In genomic region chr10:77604063-77604462, GRCh38 we compare ENCODE assay signal across 18 cellular contexts. TPM values are rescaled to one million over a fixed set of nuclear protein-coding genes. Genes with fewer than 3 reads are reported as not detected.
A peak's percentile ranks its signal among the peaks of the same experiment; 100 is the strongest.
DNase-seq lines count a peak whose midpoint lies in the region; ATAC-seq, FAIRE-seq and TF ChIP-seq lines count a peak whose summit lies in the region.
"Had no signal": no experiment of that assay in that cellular context is flagged by ENCODE, and none has a peak within 500 bp of the region (broad histone marks: within the 10 kb centered on the region; RNA-seq: fewer than 3 reads in every experiment).

No MANE protein-coding gene starts in this region.

- peak overlapping the region; percentile 46; the same call in 1 of the 2 replicates for H2AK5ac ChIP-seq in IMR-90 (ENCODE audit: low read depth, low read length)

- H3K4ac ChIP-seq in IMR-90 (ENCODE audit: low read depth, low read length), result peak overlapping the region; percentile 66

- H3K4me3 ChIP-seq in A549 (no peak overlapping the region), IMR-90 (ENCODE audit: insufficient read depth, low read depth, low read length) (no peak overlapping the region), HepG2 (replicated peaks in 1 of 3; ENCODE audit: insufficient read depth in 1 of 3, low read depth in 2 of 3, low read length in 3 of 3) (no peak overlapping the region)
- H3K4me3 ChIP-seq: dorsolateral prefrontal cortex, thoracic aorta had no signal

- intact Hi-C loops in IMR-90 (cut with micrococcal nuclease) (loop anchor here (10.0 kb wide), 1 partner anchor 209 kb away; no protein-coding TSS in a partner anchor), HepG2 (cut with micrococcal nuclease; ENCODE audit: unreplicated experiment) (no loop called here)

- no peaks in the 10 kb centered on the region for H3K79me2 ChIP-seq in HepG2 (ENCODE audit: insufficient read depth, low read length)

- H2BK20ac ChIP-seq in IMR-90 (ENCODE audit: low read depth, low read length), result peak overlapping the region; percentile 73

- peak overlapping the region; percentile 51 for H3K18ac ChIP-seq in IMR-90 (ENCODE audit: low read depth, low read length)

- CTCF ChIA-PET in A549 (lab: Yijun Ruan, JAX), result interaction anchor here (1.3 to 3.2 kb wide), 5 partner anchors 9 to 439 kb away, joined by 4 to 13 read pairs (median 8); no protein-coding TSS in a partner anchor
- CTCF ChIA-PET in IMR-90 (lab: Yijun Ruan, JAX), result no interaction called here
- CTCF ChIA-PET in HepG2 (lab: Yijun Ruan, JAX; ENCODE audit: low intra/inter-chr PET ratio, low total read pairs), result no interaction called here

- FAIRE-seq in A549 (lab: Jason Lieb, UNC) (no peak), HepG2 (lab: Jason Lieb, UNC) (no peak)
- FAIRE-seq: A204.1, GM19239 had no signal

- peaks cover 0 to 34% of the 10 kb centered on the region in 2 experiments; a peak in 2 of 4 replicates for H3K79me1 ChIP-seq in IMR-90 (ENCODE audit: low read depth in 1 of 2, low read length in 2 of 2)

- POLR2A ChIA-PET in A549 (lab: Yijun Ruan, JAX), result no interaction called here
- POLR2A ChIA-PET in IMR-90 (lab: Charles Lee; ENCODE audit: unreplicated experiment), result no interaction called here
- POLR2A ChIA-PET in HepG2 (lab: Yijun Ruan, JAX), result no interaction called here

- H3K56ac ChIP-seq in IMR-90 (ENCODE audit: extremely low read depth, insufficient read depth, low read length), result no peak overlapping the region

- no peak for TF ChIP-seq POLR2A in A549 (IDR thresholded peaks at IDR 0.05; ENCODE audit: low read length)
- TF ChIP-seq POLR2A in IMR-90 (IDR thresholded peaks at IDR 0.05; ENCODE audit: low read depth, low read length), result no peak
- TF ChIP-seq POLR2A in HepG2 (IDR thresholded peaks at IDR 0.05; ENCODE audit: insufficient read depth in 1 of 2, low read depth in 2 of 2, low read length in 2 of 2), result no peak

- dilution Hi-C loops in IMR-90 (cut with HindIII; ENCODE audit: low sequenced_read_pairs, unreplicated experiment), result no loop called here

- H3K36me3 ChIP-seq in IMR-90 (ENCODE audit: control insufficient read depth, insufficient read depth, low read length), result no peaks in the 10 kb centered on the region
- H3K36me3 ChIP-seq in HepG2 (replicated peaks in 1 of 2; ENCODE audit: control insufficient read depth in 1 of 2, insufficient read depth in 2 of 2, low read length in 2 of 2), result no peaks in the 10 kb centered on the region
- H3K36me3 ChIP-seq: thoracic aorta had no signal

- H3K27ac ChIP-seq in A549 (peak overlapping the region; percentile 56 to 78; a peak in 4 of 6 replicates), IMR-90 (ENCODE audit: insufficient read depth, low read length) (no peak overlapping the region), layer of hippocampus (ENCODE audit: low read depth, low read length) (peak overlapping the region; percentile 25), HepG2 (ENCODE audit: extremely low read length, insufficient read depth, low read length) (no peak overlapping the region)
- H3K27ac ChIP-seq: HL-60, VCaP had no signal

- H4K91ac ChIP-seq in IMR-90 (ENCODE audit: insufficient read depth, low read depth, low read length), result peak overlapping the region; percentile 20; the same call in 1 of the 2 replicates

- H3K9ac ChIP-seq in IMR-90 (ENCODE audit: low read depth, low read length) (no peak overlapping the region), HepG2 (ENCODE audit: insufficient read depth, low read depth, low read length) (no peak overlapping the region)

- TF ChIP-seq EP300 in A549 (IDR thresholded peaks at IDR 0.05), result no peak
- no peak for TF ChIP-seq EP300 in HepG2 (IDR thresholded peaks at IDR 0.05; ENCODE audit: low read depth in 2 of 2, low read length in 2 of 2)
- no peak for TF ChIP-seq EP300 in HepG2 (CRISPR knock-in tag; IDR thresholded peaks at IDR 0.05; ENCODE audit: borderline replicate concordance)

- no peak for DNase-seq in A549 (ENCODE audit: low read depth in 1 of 2, low spot score in 1 of 2)
- DNase-seq in IMR-90, result no peak
- DNase-seq in HepG2 (ENCODE audit: low spot score), result no peak
- no peak for DNase-seq in cerebellar nuclear complex (lab: John Stamatoyannopoulos, UW)
- DNase-seq in NCI-H2029 treated with DMSO at 0.1 percent for 48 hours (lab: John Stamatoyannopoulos, UW), result no peak
- DNase-seq: activated effector memory CD4-positive, alpha-beta T cell treated with Interleukin-2 at 50 U/mL for 16 hours; CD4-positive, alpha-beta memory T cell; dorsolateral prefrontal cortex; H7; NCI-H526 had no signal

- WGBS in A549 (ENCODE audit: missing lambda C conversion rate), result 86% methylated on average over 1 of the region's 1 CpG
- WGBS in IMR-90 (ENCODE audit: extremely low coverage in 2 of 2, insufficient read length in 1 of 2), 2 experiments, result no CpG with 5 or more reads among the region's 1 CpG
- 0% methylated on average over 1 of the region's 1 CpG for WGBS in HepG2 (ENCODE audit: low lambda C conversion rate)

- H2AFZ ChIP-seq in IMR-90 (replicated peaks; ENCODE audit: low read length, poor library complexity) (no peak overlapping the region), HepG2 (ENCODE audit: low read length) (no peak overlapping the region)

- ATAC-seq in A549 (no peak), GM19372 (IDR thresholded peaks at IDR 0.05; ENCODE audit: low read depth, unreplicated experiment) (peak; percentile 30), IMR-90 (ENCODE audit: low read depth) (no peak), HepG2 (no peak), HG02970 (IDR thresholded peaks at IDR 0.05; ENCODE audit: low FRiP score, unreplicated experiment) (no peak)

- peak overlapping the region; percentile 46; the same call in 2 of the 3 replicates for H3K4me2 ChIP-seq in A549
- no peak overlapping the region for H3K4me2 ChIP-seq in IMR-90 (ENCODE audit: low read depth, low read length)
- no peak overlapping the region for H3K4me2 ChIP-seq in HepG2 (ENCODE audit: low read depth, low read length)

- TF ChIP-seq CTCF in A549 (IDR thresholded peaks at IDR 0.05) (no peak), IMR-90 (conservative IDR thresholded peaks at IDR 0.05; ENCODE audit: low read depth, low read length) (no peak), HepG2 (CRISPR knock-in tag; IDR thresholded peaks at IDR 0.05) (no peak)

- H3K27me3 ChIP-seq in IMR-90 (ENCODE audit: control insufficient read depth, insufficient read depth, low read length) (no peaks in the 10 kb centered on the region), layer of hippocampus (ENCODE audit: control insufficient read depth, insufficient read depth, low read length) (peaks cover 2% of the 10 kb centered on the region), HepG2 (ENCODE audit: control insufficient read depth in 1 of 2, insufficient read depth in 2 of 2, low read length in 2 of 2) (0 out of 5 replicates have a peak, but pooled peaks cover 0 to 3% of the 10 kb centered on the region in 2 experiments)
- H3K27me3 ChIP-seq: dorsolateral prefrontal cortex had no signal

- H3K9me3 ChIP-seq in A549 (no peaks in the 10 kb centered on the region), IMR-90 (ENCODE audit: control insufficient read depth, insufficient read depth, low read length) (no peaks in the 10 kb centered on the region), HepG2 (ENCODE audit: low read length) (no peaks in the 10 kb centered on the region)
- H3K9me3 ChIP-seq: thoracic aorta had no signal

- TF ChIP-seq RAD21 in A549 (conservative IDR thresholded peaks at IDR 0.05 in 1 of 2, IDR thresholded peaks at IDR 0.05 in 1 of 2) (no peak), IMR-90 (IDR thresholded peaks at IDR 0.05; ENCODE audit: low read length) (no peak), HepG2 (CRISPR knock-in tag; IDR thresholded peaks at IDR 0.05) (no peak)

- H3K4me1 ChIP-seq in A549 (peaks cover 47% of the 10 kb centered on the region), IMR-90 (ENCODE audit: control insufficient read depth, insufficient read depth, low read length) (peaks cover 27% of the 10 kb centered on the region), HepG2 (ENCODE audit: insufficient read depth, low read length) (peaks cover 6% of the 10 kb centered on the region; the same call in 1 of the 2 replicates)

- H4K20me1 ChIP-seq in IMR-90 (ENCODE audit: insufficient read depth, low read length) (no peaks in the 10 kb centered on the region), HepG2 (ENCODE audit: insufficient read depth, low read length) (no peaks in the 10 kb centered on the region)

- BruUV-seq in IMR-90 (replicated peaks; lab: Mats Ljungman, UMichigan), result no TSS peak
- no TSS peak for BruUV-seq in HepG2 (replicated peaks; lab: Mats Ljungman, UMichigan)

- peak overlapping the region; percentile 27 to 44; a peak in 1 of 4 replicates for H4K8ac ChIP-seq in IMR-90 (ENCODE audit: low read depth in 2 of 2, low read length in 2 of 2)

- peaks cover 32% of the 10 kb centered on the region for H3K9me1 ChIP-seq in IMR-90 (ENCODE audit: insufficient read depth, low read length)

- peak overlapping the region; percentile 6 for H2AK9ac ChIP-seq in IMR-90 (replicated peaks; ENCODE audit: low read depth, low read length, poor library complexity)

- in situ Hi-C loops in IMR-90 (cut with MboI; ENCODE audit: low sequenced_read_pairs), result no loop called here
- in situ Hi-C loops in HepG2 (cut with HindIII; ENCODE audit: extremely low pct_ligation_motif_present, low pct_unique_long_range_greater_than_20kb), result no loop called here

- peak overlapping the region; percentile 82 for H2BK120ac ChIP-seq in IMR-90 (ENCODE audit: low read depth, low read length)

- peak overlapping the region; percentile 79 for H3K14ac ChIP-seq in IMR-90 (replicated peaks; ENCODE audit: low read depth, low read length)

- peak overlapping the region; percentile 80; the same call in 2 of the 3 replicates for H2BK15ac ChIP-seq in IMR-90 (ENCODE audit: low read depth, low read length)

- H3K23ac ChIP-seq in IMR-90 (ENCODE audit: low read depth, low read length), result peak overlapping the region; percentile 56; the same call in 1 of the 2 replicates

- no peak overlapping the region for H2BK5ac ChIP-seq in IMR-90 (ENCODE audit: low read depth, low read length, poor library complexity, severe bottlenecking)

- peak overlapping the region; percentile 23; the same call in 1 of the 2 replicates for H4K5ac ChIP-seq in IMR-90 (ENCODE audit: low read depth, low read length)

RNA-seq across cellular contexts. Expression of gene KCNMA1, which starts 33.5 kb away (rescaled TPM):
- polyA plus RNA-seq in A549 (2011; rRNA removed) (14.9 and 16.2 TPM in 2 replicates), A549 (2017; fragmentation: RNase III; extraction: RNeasy Plus Mini Kit Qiagen cat#74134 plus additional on column Dnase treatment) (30.6 to 36.7 TPM (median 34.2 TPM) in 3 replicates), IMR-90 (2012; rRNA removed) (29.6 and 31.7 TPM in 2 replicates), HepG2 (2011; rRNA removed) (not detected in 2 replicates)
- polyA plus RNA-seq in A549 (2012; cell fraction: cytosol; rRNA removed), result 36.9 and 42.2 TPM in 2 replicates
- polyA plus RNA-seq in A549 (2012; cell fraction: nucleus; rRNA removed), result 50.8 and 52.5 TPM in 2 replicates
- 29.5 and 33.5 TPM in 2 replicates for polyA minus RNA-seq in A549 (2011; rRNA and poly(A)+ RNA removed)
- total RNA-seq in IMR-90 (2012; rRNA removed) (24.7 and 25.6 TPM in 2 replicates), HepG2 (2016; rRNA removed; fragmentation: Illumina TruSeq; extraction: Trizol) (0.02 TPM in 1 of 2 replicates, not detected in the other)
- 25.2 and 29.3 TPM in 2 replicates for polyA plus RNA-seq in IMR-90 (2012; cell fraction: cytosol; rRNA removed)
- 39.9 and 48.3 TPM in 2 replicates for polyA plus RNA-seq in IMR-90 (2012; cell fraction: nucleus; rRNA removed; ENCODE audit: low replicate concordance)
- total RNA-seq in HepG2 (2016; cell fraction: cytosol; rRNA removed; fragmentation: Illumina TruSeq; extraction: Trizol; ENCODE audit: low read depth), result not detected in 2 replicates
- total RNA-seq in HepG2 (2016; cell fraction: insoluble cytoplasmic fraction; rRNA removed; fragmentation: Illumina TruSeq; extraction: Trizol), result not detected in 2 replicates
- total RNA-seq in HepG2 (2016; cell fraction: membrane; rRNA removed; fragmentation: Illumina TruSeq; extraction: Trizol), result not detected in 2 replicates
- not detected in 2 replicates for total RNA-seq in HepG2 (2016; cell fraction: nucleus; rRNA removed; fragmentation: Illumina TruSeq; extraction: Trizol)
- polyA plus RNA-seq in HepG2 (2011; cell fraction: cytosol; rRNA removed), result not detected in 2 replicates
- polyA plus RNA-seq in HepG2 (2011; cell fraction: nucleus; rRNA removed), result 0.07 TPM in 1 of 2 replicates, not detected in the other
- polyA plus RNA-seq in HepG2 (2012), result not detected in 2 replicates
- not detected in 2 replicates for polyA plus RNA-seq in HepG2 (2016; cell fraction: cytosol; fragmentation: Illumina TruSeq; extraction: Trizol; ENCODE audit: low read depth)
- not detected in 2 replicates for polyA plus RNA-seq in HepG2 (2016; cell fraction: insoluble cytoplasmic fraction; fragmentation: Illumina TruSeq; extraction: Trizol; ENCODE audit: low read depth)
- not detected in 2 replicates for polyA plus RNA-seq in HepG2 (2016; cell fraction: membrane; fragmentation: Illumina TruSeq; extraction: Trizol; ENCODE audit: low read depth)
- not detected in 2 replicates for polyA plus RNA-seq in HepG2 (2016; cell fraction: nucleus; fragmentation: Illumina TruSeq; extraction: Trizol; ENCODE audit: insufficient read depth, low read depth)
- polyA minus RNA-seq in HepG2 (2011; rRNA and poly(A)+ RNA removed; ENCODE audit: low replicate concordance), result 0.28 TPM in 1 of 2 replicates, not detected in the other
- polyA minus RNA-seq in HepG2 (2011; cell fraction: cytosol; rRNA and poly(A)+ RNA removed), result not detected in 2 replicates
- not detected in 2 replicates for polyA minus RNA-seq in HepG2 (2011; cell fraction: nucleus; rRNA and poly(A)+ RNA removed)
- total RNA-seq: CD4-positive, alpha-beta memory T cell had no signal

Comparison
In these comparisons a context has a peak if more than half of its experiments do, and no peak if none do; other contexts are left out.
1. H3K27ac ChIP-seq: peak in A549 (2 of 2) and layer of hippocampus (single experiment); none in IMR-90 (single experiment) and HepG2 (single experiment).
2. RNA of gene KCNMA1, which starts 33.5 kb away (polyA plus RNA-seq): 14.9 to 52.5 TPM in A549 and 25.2 to 48.3 TPM in IMR-90; 0.07 TPM in HepG2; every median in the first group is over 10 times any median in the second.